ENCODE assay signal across 12 cellular contexts in genomic region chr2:105977807-105978206, GRCh38.
"Had no signal": no experiment of that assay in that cellular context is flagged by ENCODE, and none has a peak within 500 bp of the region (broad histone marks: within the 10 kb centered on the region; RNA-seq: fewer than 3 reads in every experiment).

No MANE protein-coding gene starts in this region.

- H2AFZ ChIP-seq: parathyroid adenoma had no signal

- H3K9ac ChIP-seq: parathyroid adenoma had no signal

- H3K4me1 ChIP-seq: gastrocnemius medialis, parathyroid adenoma had no signal

- H3K27ac ChIP-seq: gastrocnemius medialis, parathyroid adenoma, thoracic aorta had no signal

- H3K27me3 Mint-ChIP-seq: activated CD4-positive, alpha-beta T cell treated with anti-CD3 and anti-CD28 coated beads, Interleukin-2, amount 10 ng/mL, durations not matched to agents 24 days and 14 days had no signal

- ATAC-seq: gastrocnemius medialis, WTC11 had no signal

- H3K79me2 ChIP-seq: parathyroid adenoma had no signal

- H3K9me3 Mint-ChIP-seq: stimulated activated effector memory CD8-positive, alpha-beta T cell treated with anti-CD3 and anti-CD28 coated beads, Interleukin-12 subunit alpha, Interleukin-12 subunit beta, amount 100 ng/mL, for 72 hours had no signal

- DNase-seq: activated CD4-positive, alpha-beta T cell treated with anti-CD3 and anti-CD28 coated beads, Interleukin-2, amount 10 ng/mL, durations not matched to agents 24 days and 14 days; activated CD8-positive, alpha-beta memory T cell treated with anti-CD3 and anti-CD28 coated beads, Interleukin-2, amount 50 U/mL, for 48 hours; activated naive CD4-positive, alpha-beta T cell; endodermal cell; erythroblast; gastrocnemius medialis had no signal

- H3K36me3 ChIP-seq: gastrocnemius medialis, thoracic aorta had no signal

- H3K4me1 Mint-ChIP-seq: brain, endodermal cell had no signal

- H3K4me3 Mint-ChIP-seq: activated CD4-positive, alpha-beta T cell treated with anti-CD3 and anti-CD28 coated beads, Interleukin-2, amount 10 ng/mL, durations not matched to agents 24 days and 14 days; activated T-helper 1 cell treated with anti-CD3 and anti-CD28 coated beads, Interleukin-12 subunit alpha, Interleukin-12 subunit beta, Interleukin-2, Interleukin-4 antibody, amounts not matched to agents 30 ng/mL and 10 ng/mL and 1 ng/mL, durations not matched to agents 14 hours and 24 hours and 36 hours; brain; endodermal cell; stimulated activated effector memory CD8-positive, alpha-beta T cell treated with anti-CD3 and anti-CD28 coated beads, Interleukin-12 subunit alpha, Interleukin-12 subunit beta, amount 100 ng/mL, for 72 hours; WTC11 had no signal

- H3K4me3 ChIP-seq: gastrocnemius medialis, thoracic aorta had no signal

- H3K27ac Mint-ChIP-seq: activated CD4-positive, alpha-beta T cell treated with anti-CD3 and anti-CD28 coated beads, Interleukin-2, amount 10 ng/mL, durations not matched to agents 24 days and 14 days; activated T-helper 1 cell treated with anti-CD3 and anti-CD28 coated beads, Interleukin-12 subunit alpha, Interleukin-12 subunit beta, Interleukin-2, Interleukin-4 antibody, amounts not matched to agents 30 ng/mL and 10 ng/mL and 1 ng/mL, durations not matched to agents 14 hours and 24 hours and 36 hours; brain; endodermal cell; stimulated activated effector memory CD8-positive, alpha-beta T cell treated with anti-CD3 and anti-CD28 coated beads, Interleukin-12 subunit alpha, Interleukin-12 subunit beta, amount 100 ng/mL, for 72 hours; WTC11 had no signal

- H3K9me3 ChIP-seq: gastrocnemius medialis, thoracic aorta had no signal

- H3K27me3 ChIP-seq: gastrocnemius medialis had no signal

- H3K36me3 Mint-ChIP-seq: brain; stimulated activated effector memory CD8-positive, alpha-beta T cell treated with anti-CD3 and anti-CD28 coated beads, Interleukin-12 subunit alpha, Interleukin-12 subunit beta, amount 100 ng/mL, for 72 hours had no signal
